ENCODE assay signal across 1 cellular context in genomic region chrX:155841232-155841631, GRCh38.
A peak's percentile ranks its signal among the peaks of the same experiment; 100 is the strongest.
TF ChIP-seq lines count a peak whose summit lies in the region.

No MANE protein-coding gene starts in this region.

TF ChIP-seq in K562, 482 proteins besides CTCF, POLR2A, EP300 and RAD21 (continued from another document and continues in another):
- TF ChIP-seq ZNF407 (IDR thresholded peaks at IDR 0.05; ENCODE audit: low read depth), result no peak
- TF ChIP-seq HES1 (IDR thresholded peaks at IDR 0.05; ENCODE audit: low read depth), result no peak
- no peak for TF ChIP-seq ZNF134 (CRISPR knock-in tag; conservative IDR thresholded peaks at IDR 0.05)
- no peak for TF ChIP-seq RBM15 (IDR thresholded peaks at IDR 0.05; ENCODE audit: insufficient read depth, low read length)
- peak; percentile 94 for TF ChIP-seq ZKSCAN1 (IDR thresholded peaks at IDR 0.05; ENCODE audit: low read depth, low read length)
- TF ChIP-seq GTF2E2 (tag; IDR thresholded peaks at IDR 0.05), result no peak
- TF ChIP-seq THRB (CRISPR knock-in tag; conservative IDR thresholded peaks at IDR 0.05), result no peak
- no peak for TF ChIP-seq CEBPB (tag; IDR thresholded peaks at IDR 0.05)
- no peak for TF ChIP-seq ZBTB40 (IDR thresholded peaks at IDR 0.05)
- no peak for TF ChIP-seq ZBTB40 (CRISPR knock-in tag; IDR thresholded peaks at IDR 0.05)
- no peak for TF ChIP-seq USF1 (CRISPR knock-in tag; IDR thresholded peaks at IDR 0.05)
- no peak for TF ChIP-seq IRF2 (CRISPR knock-in tag; IDR thresholded peaks at IDR 0.05)
- no peak for TF ChIP-seq EP400 (IDR thresholded peaks at IDR 0.05)
- peak; percentile 11 for TF ChIP-seq MEIS2 (IDR thresholded peaks at IDR 0.05; ENCODE audit: partially characterized antibody)
- no peak for TF ChIP-seq THAP7 (CRISPR knock-in tag; IDR thresholded peaks at IDR 0.05)
- no peak for TF ChIP-seq MTA2 (IDR thresholded peaks at IDR 0.05; ENCODE audit: low read depth)
- TF ChIP-seq PCBP1 (IDR thresholded peaks at IDR 0.05; ENCODE audit: low read depth, low read length, poor library complexity, severe bottlenecking), result no peak
- 0 out of 2 replicates have a peak, but pooled peaks have one; percentile 34 for TF ChIP-seq SMARCC2 (IDR thresholded peaks at IDR 0.05; ENCODE audit: low read depth)
- no peak for TF ChIP-seq ZFP1 (CRISPR knock-in tag; IDR thresholded peaks at IDR 0.05)
- no peak for TF ChIP-seq TSC22D4 (tag; IDR thresholded peaks at IDR 0.05)
- no peak for TF ChIP-seq STAG1 (CRISPR knock-in tag; IDR thresholded peaks at IDR 0.05; ENCODE audit: borderline replicate concordance)
- no peak for TF ChIP-seq YY1 (IDR thresholded peaks at IDR 0.05; ENCODE audit: borderline replicate concordance in 1 of 3, control insufficient read depth in 1 of 3, extremely low read depth in 1 of 3, insufficient read depth in 3 of 3, insufficient read length in 1 of 3, insufficient replicate concordance in 2 of 3, low read depth in 1 of 3, low read length in 2 of 3)
- TF ChIP-seq C11orf30 (IDR thresholded peaks at IDR 0.05; ENCODE audit: low read depth), result peak; percentile 61
- TF ChIP-seq HMG20A (CRISPR knock-in tag; conservative IDR thresholded peaks at IDR 0.05), result no peak
- TF ChIP-seq NKRF (IDR thresholded peaks at IDR 0.05; ENCODE audit: borderline replicate concordance), result no peak
- peak; percentile 68 for TF ChIP-seq NFE2 (IDR thresholded peaks at IDR 0.05; ENCODE audit: low read depth)
- no peak for TF ChIP-seq ZNF507 (tag; conservative IDR thresholded peaks at IDR 0.05)
- TF ChIP-seq E2F6 (IDR thresholded peaks at IDR 0.05; ENCODE audit: borderline replicate concordance in 1 of 2, extremely low read depth in 1 of 2, insufficient read depth in 1 of 2, insufficient read length in 1 of 2, low read depth in 1 of 2, low read length in 1 of 2, poor library complexity in 1 of 2, severe bottlenecking in 1 of 2), result no peak
- TF ChIP-seq HNRNPUL1 (IDR thresholded peaks at IDR 0.05; ENCODE audit: low read length), result no peak
- TF ChIP-seq FOXA3 (CRISPR knock-in tag; conservative IDR thresholded peaks at IDR 0.05 in 1 of 2, IDR thresholded peaks at IDR 0.05 in 1 of 2), result no peak
- no peak for TF ChIP-seq CREBBP (IDR thresholded peaks at IDR 0.05; ENCODE audit: low read depth, low read length)
- TF ChIP-seq KHSRP (IDR thresholded peaks at IDR 0.05), result no peak
- no peak for TF ChIP-seq ZNF699 (CRISPR knock-in tag; IDR thresholded peaks at IDR 0.05; ENCODE audit: insufficient replicate concordance)
- TF ChIP-seq ARNT (IDR thresholded peaks at IDR 0.05), result no peak
- TF ChIP-seq FOXM1 (IDR thresholded peaks at IDR 0.05; ENCODE audit: low read depth), result no peak
- TF ChIP-seq FOXM1 (CRISPR knock-in tag; IDR thresholded peaks at IDR 0.05; ENCODE audit: low read depth), result no peak
- no peak for TF ChIP-seq ZNF75A (CRISPR knock-in tag; IDR thresholded peaks at IDR 0.05)
- TF ChIP-seq CBFB (CRISPR knock-in tag; IDR thresholded peaks at IDR 0.05), result no peak
- no peak for TF ChIP-seq CTBP1 (IDR thresholded peaks at IDR 0.05; ENCODE audit: borderline replicate concordance)
